Comparison of ENCODE assay signal across 8 cellular contexts in the genomic region with DNA sequence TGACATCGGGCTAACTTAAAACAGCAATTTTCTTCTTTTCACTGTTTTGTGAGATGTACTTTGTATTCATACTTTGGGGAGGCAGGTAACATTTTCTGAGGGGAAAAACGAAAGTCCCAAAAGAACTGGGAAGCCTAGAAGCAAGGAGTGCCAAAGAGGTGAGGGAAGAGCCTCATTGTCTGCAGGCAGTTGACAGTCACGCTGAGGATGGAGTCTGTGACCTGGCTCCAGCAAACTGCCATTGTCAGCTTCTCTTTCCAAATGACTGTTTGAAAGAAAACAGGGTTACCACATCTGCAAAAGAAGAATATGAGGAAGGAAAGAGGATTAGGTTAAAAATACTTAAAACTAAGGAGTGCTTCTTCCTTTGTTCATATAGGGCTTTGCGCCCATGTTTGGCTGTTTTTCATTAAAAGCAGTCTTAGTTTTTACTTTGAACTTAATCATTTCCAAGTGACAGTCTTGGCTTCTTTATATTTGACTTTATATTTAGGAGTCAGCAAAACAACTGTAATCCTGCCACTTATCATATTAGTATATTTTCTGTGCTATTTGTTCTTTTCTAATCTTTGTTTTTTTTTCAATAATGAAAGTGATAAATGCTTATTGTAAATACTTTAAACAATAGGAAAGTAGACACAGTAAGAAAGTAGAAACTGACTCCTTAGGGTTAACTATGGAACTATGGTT. TPM values are rescaled to one million over a fixed set of nuclear protein-coding genes. Genes with fewer than 3 reads are reported as not detected.
A peak's percentile ranks its signal among the peaks of the same experiment; 100 is the strongest.
DNase-seq lines count a peak whose midpoint lies in the region; ATAC-seq and TF ChIP-seq lines count a peak whose summit lies in the region.

No MANE protein-coding gene starts in this region.

- no peaks in the 10 kb centered on the region for H3K36me3 ChIP-seq in HUES48 (ENCODE audit: control insufficient read depth, insufficient read depth, low read length)

- POLR2A ChIA-PET in CD4-positive, alpha-beta T cell (lab: Charles Lee): interaction anchor here (0.7 to 2.1 kb wide), 7 partner anchors 11 to 263 kb away, joined by 3 to 8 read pairs (median 4); partner anchors contain the start of gene CERS6
- POLR2A ChIA-PET in activated naive CD8-positive, alpha-beta T cell treated with anti-CD3 and anti-CD28 coated beads, Interleukin-2, amount 10 ng/mL, durations not matched to agents 7 days and 5 days (lab: Charles Lee): interaction anchor here (1.0 to 2.5 kb wide), 2 partner anchors 33 to 35 kb away, joined by 4 to 12 read pairs; partner anchors contain the start of gene CERS6

- peaks cover 42% of the 10 kb centered on the region for H3K4me1 ChIP-seq in HUES48 (ENCODE audit: control insufficient read depth, insufficient read depth, low read length)

- H3K27me3 ChIP-seq in CD4-positive, alpha-beta T cell (ENCODE audit: control insufficient read depth, insufficient read depth, low read length): no peaks in the 10 kb centered on the region
- no peaks in the 10 kb centered on the region for H3K27me3 ChIP-seq in HUES48 (ENCODE audit: control insufficient read depth, insufficient read depth, low read length)

- ATAC-seq in CD4-positive, alpha-beta T cell (ENCODE audit: poor library complexity): peak; percentile 26
- peak; percentile 29 for ATAC-seq in activated naive CD8-positive, alpha-beta T cell treated with anti-CD3 and anti-CD28 coated beads, Interleukin-2, amount 10 ng/mL, durations not matched to agents 7 days and 5 days (ENCODE audit: low read depth)

- H3K4me3 ChIP-seq in HUES48 (ENCODE audit: low read depth, low read length): no peak overlapping the region

- H3K9me3 ChIP-seq in CD4-positive, alpha-beta T cell (ENCODE audit: control insufficient read depth, low read length): no peaks in the 10 kb centered on the region
- H3K9me3 ChIP-seq in HUES48 (ENCODE audit: control insufficient read depth, insufficient read depth, low read length): no peaks in the 10 kb centered on the region

- H3K27ac ChIP-seq in CD4-positive, alpha-beta T cell (ENCODE audit: low read depth, low read length): peak overlapping the region; percentile 42
- H3K27ac ChIP-seq in HUES48 (ENCODE audit: low read depth, low read length) (peak overlapping the region; percentile 21), substantia nigra (ENCODE audit: low read depth, low read length, poor library complexity, severe bottlenecking) (no peak overlapping the region)

- H3K4me1 Mint-ChIP-seq in CD4-positive, alpha-beta T cell (ENCODE audit: low read depth): peaks cover 78% of the 10 kb centered on the region
- H3K4me1 Mint-ChIP-seq in activated naive CD8-positive, alpha-beta T cell treated with anti-CD3 and anti-CD28 coated beads, Interleukin-2, amount 10 ng/mL, durations not matched to agents 7 days and 5 days: peaks cover 39% of the 10 kb centered on the region
- peaks cover 61% of the 10 kb centered on the region for H3K4me1 Mint-ChIP-seq in mesothelial cell of epicardium
- H3K4me1 Mint-ChIP-seq in Calu3 (ENCODE audit: low read depth, unreplicated experiment): peaks cover 23% of the 10 kb centered on the region

- no peak for DNase-seq in CD4-positive, alpha-beta T cell
- DNase-seq in activated naive CD8-positive, alpha-beta T cell treated with anti-CD3 and anti-CD28 coated beads, Interleukin-2, amount 10 ng/mL, durations not matched to agents 7 days and 5 days: no peak
- DNase-seq in mesothelial cell of epicardium (ENCODE audit: low spot score in 2 of 2, unreplicated experiment in 2 of 2) (no peak), substantia nigra (lab: John Stamatoyannopoulos, UW) (no peak), Calu3 (no peak), NCI-H2081 (lab: John Stamatoyannopoulos, UW) (no peak), Ammon's horn (ENCODE audit: low spot score) (no peak)

- H3K9me3 Mint-ChIP-seq in CD4-positive, alpha-beta T cell: no peaks in the 10 kb centered on the region
- H3K9me3 Mint-ChIP-seq in activated naive CD8-positive, alpha-beta T cell treated with anti-CD3 and anti-CD28 coated beads, Interleukin-2, amount 10 ng/mL, durations not matched to agents 7 days and 5 days: peaks cover 4% of the 10 kb centered on the region
- H3K9me3 Mint-ChIP-seq in mesothelial cell of epicardium (peaks cover 17% of the 10 kb centered on the region), Calu3 (ENCODE audit: low read depth, unreplicated experiment) (no peaks in the 10 kb centered on the region)

- H3K4me3 Mint-ChIP-seq in CD4-positive, alpha-beta T cell: peak overlapping the region; percentile 57
- peak overlapping the region; percentile 81 for H3K4me3 Mint-ChIP-seq in activated naive CD8-positive, alpha-beta T cell treated with anti-CD3 and anti-CD28 coated beads, Interleukin-2, amount 10 ng/mL, durations not matched to agents 7 days and 5 days
- no peak overlapping the region for H3K4me3 Mint-ChIP-seq in mesothelial cell of epicardium
- H3K4me3 Mint-ChIP-seq in Calu3 (ENCODE audit: low read depth, unreplicated experiment): no peak overlapping the region

- TF ChIP-seq CTCF in CD4-positive, alpha-beta T cell (IDR thresholded peaks at IDR 0.05): no peak
- TF ChIP-seq CTCF in mesothelial cell of epicardium (IDR thresholded peaks at IDR 0.05; ENCODE audit: unreplicated experiment) (no peak), Calu3 (IDR thresholded peaks at IDR 0.05; ENCODE audit: unreplicated experiment) (no peak)

- intact Hi-C loops in CD4-positive, alpha-beta T cell (cut with DNase I, micrococcal nuclease): loop anchor here in 1 of 2 experiments (2.0 kb wide), 1 partner anchor 34 kb away; the partner anchor contains the start of gene CERS6
- intact Hi-C loops in Calu3 (cut with micrococcal nuclease; ENCODE audit: unreplicated experiment): no loop called here

- no peaks in the 10 kb centered on the region for H3K27me3 Mint-ChIP-seq in CD4-positive, alpha-beta T cell
- no peaks in the 10 kb centered on the region for H3K27me3 Mint-ChIP-seq in activated naive CD8-positive, alpha-beta T cell treated with anti-CD3 and anti-CD28 coated beads, Interleukin-2, amount 10 ng/mL, durations not matched to agents 7 days and 5 days
- H3K27me3 Mint-ChIP-seq in mesothelial cell of epicardium (ENCODE audit: low read depth) (no peaks in the 10 kb centered on the region), Calu3 (ENCODE audit: unreplicated experiment) (no peaks in the 10 kb centered on the region)

- CTCF ChIA-PET in CD4-positive, alpha-beta T cell (lab: Charles Lee): interaction anchor here (0.6 kb wide), 1 partner anchor 11 kb away, joined by 3 read pairs; no protein-coding TSS in a partner anchor
- CTCF ChIA-PET in Calu3 (lab: Charles Lee): no interaction called here

- peak overlapping the region; percentile 88 for H3K27ac Mint-ChIP-seq in CD4-positive, alpha-beta T cell
- peak overlapping the region; percentile 76 for H3K27ac Mint-ChIP-seq in activated naive CD8-positive, alpha-beta T cell treated with anti-CD3 and anti-CD28 coated beads, Interleukin-2, amount 10 ng/mL, durations not matched to agents 7 days and 5 days
- peak overlapping the region; percentile 92 for H3K27ac Mint-ChIP-seq in mesothelial cell of epicardium
- no peak overlapping the region for H3K27ac Mint-ChIP-seq in Calu3 (ENCODE audit: unreplicated experiment)

- H3K36me3 Mint-ChIP-seq in CD4-positive, alpha-beta T cell (ENCODE audit: low read depth): peaks cover 13% of the 10 kb centered on the region
- peaks cover 29% of the 10 kb centered on the region for H3K36me3 Mint-ChIP-seq in activated naive CD8-positive, alpha-beta T cell treated with anti-CD3 and anti-CD28 coated beads, Interleukin-2, amount 10 ng/mL, durations not matched to agents 7 days and 5 days
- H3K36me3 Mint-ChIP-seq in mesothelial cell of epicardium (peaks cover 28% of the 10 kb centered on the region), Calu3 (ENCODE audit: insufficient read depth, unreplicated experiment) (no peaks in the 10 kb centered on the region)

- H3K9ac ChIP-seq in HUES48 (ENCODE audit: low read depth, low read length): no peak overlapping the region

- no TSS peak for BruUV-seq in Calu3 (replicated peaks; lab: Mats Ljungman, UMichigan)

RNA-seq across cellular contexts. Expression of gene CERS6, which starts 35.0 kb away (rescaled TPM):
- 10 to 100 TPM; 16.9 to 17.9 TPM for total RNA-seq in CD4-positive, alpha-beta T cell
- total RNA-seq in activated naive CD8-positive, alpha-beta T cell treated with anti-CD3 and anti-CD28 coated beads, Interleukin-2, amount 10 ng/mL, durations not matched to agents 7 days and 5 days: 10 to 100 TPM; 11.9 to 12.2 TPM
- total RNA-seq in mesothelial cell of epicardium: 66.1 to 67.4 TPM (median 66.5 TPM) in 3 replicates
- 39.9 and 45.9 TPM in 2 replicates for total RNA-seq in Calu3 (2022)

Comparison
In these comparisons a context has a peak if more than half of its experiments do, and no peak if none do; other contexts are left out.
1. H3K4me3 Mint-ChIP-seq: peak in CD4-positive, alpha-beta T cell (single experiment) and activated naive CD8-positive, alpha-beta T cell treated with anti-CD3 and anti-CD28 coated beads, Interleukin-2, amount 10 ng/mL, durations not matched to agents 7 days and 5 days (single experiment); none in mesothelial cell of epicardium (single experiment) and Calu3 (single experiment).